ENCODE assay signal across 8 cellular contexts in genomic region chr5:145975361-145976066, GRCh38. TPM values are rescaled to one million over a fixed set of nuclear protein-coding genes. Genes with fewer than 3 reads are reported as not detected.
DNase-seq lines count a peak whose midpoint lies in the region; ATAC-seq, FAIRE-seq and TF ChIP-seq lines count a peak whose summit lies in the region.

No MANE protein-coding gene starts in this region.

- H3K27ac Mint-ChIP-seq in activated naive CD4-positive, alpha-beta T cell treated with anti-CD3 and anti-CD28 coated beads for 36 hours = no peak overlapping the region
- H3K27ac Mint-ChIP-seq in T-cell = no peak overlapping the region

- H2AFZ ChIP-seq in K562 (ENCODE audit: low read depth, low read length) (no peak overlapping the region), osteoblast (ENCODE audit: low read length) (no peak overlapping the region)

- H3K27me3 Mint-ChIP-seq in activated naive CD4-positive, alpha-beta T cell treated with anti-CD3 and anti-CD28 coated beads for 36 hours (ENCODE audit: low read depth) = peaks cover 7% of the 10 kb centered on the region
- peaks cover 0 to 2% of the 10 kb centered on the region in 2 donors for H3K27me3 Mint-ChIP-seq in T-cell

- no peaks in the 10 kb centered on the region for H3K9me3 ChIP-seq in K562 (replicated peaks; ENCODE audit: control insufficient read depth, insufficient read depth, low read depth, low read length)
- no peaks in the 10 kb centered on the region for H3K9me3 ChIP-seq in osteoblast (ENCODE audit: low read depth, low read length)
- no peaks in the 10 kb centered on the region for H3K9me3 ChIP-seq in Peyer's patch

- in situ Hi-C loops in K562 (cut with MboI) = no loop called here

- ATAC-seq in GM18868 (IDR thresholded peaks at IDR 0.05; ENCODE audit: unreplicated experiment) (peak; percentile 41), HG03457 (IDR thresholded peaks at IDR 0.05; ENCODE audit: unreplicated experiment) (peak; percentile 45), K562 (no peak), T-cell (replicated peaks in 1 of 4) (no peak)

- DNase-seq in K562 (ENCODE audit: extremely low read depth in 1 of 4, low spot score in 3 of 4) (peak in 1 of 4 experiments; percentile 10), osteoblast (ENCODE audit: insufficient read length, low spot score, missing footprints) (peak; percentile 66), SIG-M5 (lab: John Stamatoyannopoulos, UW) (no peak), T-cell (no peak), Peyer's patch (no peak)
- no peak for DNase-seq in activated naive CD4-positive, alpha-beta T cell treated with anti-CD3 and anti-CD28 coated beads for 36 hours

- no peaks in the 10 kb centered on the region for H3K4me1 Mint-ChIP-seq in activated naive CD4-positive, alpha-beta T cell treated with anti-CD3 and anti-CD28 coated beads for 36 hours (ENCODE audit: low read depth)
- H3K4me1 Mint-ChIP-seq in T-cell = no peaks in the 10 kb centered on the region

- no peak for TF ChIP-seq EP300 in K562 (IDR thresholded peaks at IDR 0.05; ENCODE audit: low read length)

- 0% methylated on average over 3 of the region's 3 CpGs for WGBS in K562 (ENCODE audit: insufficient coverage, low coverage, missing lambda C conversion rate)

- CTCF ChIA-PET in K562 (lab: Yijun Ruan, JAX; ENCODE audit: low intra/inter-chr PET ratio) (no interaction called here), T-cell (lab: Charles Lee) (no interaction called here)
- CTCF ChIA-PET in activated naive CD4-positive, alpha-beta T cell treated with anti-CD3 and anti-CD28 coated beads for 36 hours (lab: Charles Lee) = no interaction called here

- TF ChIP-seq CTCF in K562 (IDR thresholded peaks at IDR 0.05 in 2 of 3, conservative IDR thresholded peaks at IDR 0.05 in 1 of 3; ENCODE audit: insufficient read depth in 2 of 3, low read depth in 1 of 3, low read length in 3 of 3) (no peak), osteoblast (IDR thresholded peaks at IDR 0.05; ENCODE audit: extremely low read depth, low read depth, low read length) (no peak), Peyer's patch (IDR thresholded peaks at IDR 0.05) (no peak)

- H3K36me3 Mint-ChIP-seq in activated naive CD4-positive, alpha-beta T cell treated with anti-CD3 and anti-CD28 coated beads for 36 hours (ENCODE audit: low read depth) = no peaks in the 10 kb centered on the region
- no peaks in the 10 kb centered on the region for H3K36me3 Mint-ChIP-seq in T-cell

- H3K9me3 Mint-ChIP-seq in activated naive CD4-positive, alpha-beta T cell treated with anti-CD3 and anti-CD28 coated beads for 36 hours = no peaks in the 10 kb centered on the region
- H3K9me3 Mint-ChIP-seq in T-cell = no peaks in the 10 kb centered on the region

- H3K27ac ChIP-seq in K562 (ENCODE audit: extremely low read depth, low read depth, low read length) (no peak overlapping the region), osteoblast (ENCODE audit: low read depth, low read length) (peak overlapping the region; percentile 56), Peyer's patch (no peak overlapping the region)

- H3K4me3 ChIP-seq in K562 (no peak overlapping the region), osteoblast (ENCODE audit: insufficient read depth, low read length) (no peak overlapping the region), Peyer's patch (no peak overlapping the region)

- no TSS peak for BruUV-seq in K562 (replicated peaks; lab: Mats Ljungman, UMichigan)

- no peaks in the 10 kb centered on the region for H3K4me1 ChIP-seq in K562 (replicated peaks in 1 of 2; ENCODE audit: control insufficient read depth in 2 of 2, insufficient read depth in 2 of 2, low read length in 2 of 2)
- peaks cover 28% of the 10 kb centered on the region for H3K4me1 ChIP-seq in osteoblast (ENCODE audit: insufficient read depth, low read length)
- H3K4me1 ChIP-seq in Peyer's patch = peaks cover 0 to 10% (median 0%) of the 10 kb centered on the region in 4 donors

- H3K9me1 ChIP-seq in K562 (ENCODE audit: control insufficient read depth, insufficient read depth, low read length) = no peaks in the 10 kb centered on the region

- H3K79me2 ChIP-seq in K562 (ENCODE audit: control insufficient read depth, insufficient read depth, low read length) (no peaks in the 10 kb centered on the region), osteoblast (ENCODE audit: insufficient read depth, low read length) (no peaks in the 10 kb centered on the region)

- H3K9ac ChIP-seq in K562 (ENCODE audit: insufficient read depth in 1 of 2, low read depth in 2 of 2, low read length in 2 of 2) = no peak overlapping the region

- H4K20me1 ChIP-seq in K562 (replicated peaks; ENCODE audit: control insufficient read depth, insufficient read depth, low read length) (no peaks in the 10 kb centered on the region), osteoblast (ENCODE audit: insufficient read depth, low read length) (no peaks in the 10 kb centered on the region)

- H3K4me2 ChIP-seq in K562 (ENCODE audit: insufficient read depth, low read length) (no peak overlapping the region), osteoblast (ENCODE audit: insufficient read depth, low read length) (no peak overlapping the region)

- FAIRE-seq in K562 (lab: Jason Lieb, UNC) = no peak

- H3K36me3 ChIP-seq in K562 (ENCODE audit: control insufficient read depth, insufficient read depth, low read length) = no peaks in the 10 kb centered on the region
- no peaks in the 10 kb centered on the region for H3K36me3 ChIP-seq in osteoblast (ENCODE audit: insufficient read depth, low read length)
- no peaks in the 10 kb centered on the region for H3K36me3 ChIP-seq in Peyer's patch

- H3K27me3 ChIP-seq in K562 (ENCODE audit: control insufficient read depth in 2 of 2, insufficient read depth in 2 of 2, low read length in 2 of 2) = no peaks in the 10 kb centered on the region
- no peaks in the 10 kb centered on the region for H3K27me3 ChIP-seq in osteoblast (ENCODE audit: insufficient read depth, low read length)
- no peaks in the 10 kb centered on the region for H3K27me3 ChIP-seq in Peyer's patch

- intact Hi-C loops in K562 (cut with micrococcal nuclease) = no loop called here
- intact Hi-C loops in activated naive CD4-positive, alpha-beta T cell treated with anti-CD3 and anti-CD28 coated beads for 36 hours (cut with micrococcal nuclease) = no loop called here

- POLR2A ChIA-PET in K562 (lab: Yijun Ruan, JAX) = interaction anchor here (0.7 to 1.0 kb wide), 3 partner anchors 12 to 40 kb away, joined by 3 to 4 read pairs (median 3); no protein-coding TSS in a partner anchor
- POLR2A ChIA-PET in T-cell (lab: Charles Lee) = no interaction called here

- no peak for TF ChIP-seq RAD21 in K562 (CRISPR knock-in tag; conservative IDR thresholded peaks at IDR 0.05 in 1 of 2, IDR thresholded peaks at IDR 0.05 in 1 of 2)

- no peak for TF ChIP-seq POLR2A in K562 (conservative IDR thresholded peaks at IDR 0.05)
- TF ChIP-seq POLR2A in Peyer's patch (IDR thresholded peaks at IDR 0.05) = no peak

- H3K4me3 Mint-ChIP-seq in activated naive CD4-positive, alpha-beta T cell treated with anti-CD3 and anti-CD28 coated beads for 36 hours = no peak overlapping the region
- H3K4me3 Mint-ChIP-seq in T-cell = no peak overlapping the region

TF ChIP-seq in K562, 482 proteins besides CTCF, POLR2A, EP300 and RAD21:
- TF ChIP-seq NFIC (IDR thresholded peaks at IDR 0.05) = peak; percentile 84
- no peak for TF ChIP-seq ZKSCAN1 (IDR thresholded peaks at IDR 0.05; ENCODE audit: low read depth, low read length)

RNA-seq across cellular contexts. Expression of gene SH3RF2, which starts 39.1 kb away (rescaled TPM):
- total RNA-seq in K562 (2011; cell fraction: chromatin; rRNA removed; ENCODE audit: low replicate concordance) = not detected in 2 replicates
- total RNA-seq in K562 (2011; cell fraction: nucleolus; rRNA removed) = not detected in 2 replicates
- not detected in 2 replicates for total RNA-seq in K562 (2011; cell fraction: nucleoplasm; rRNA removed)
- not detected in 2 replicates for total RNA-seq in K562 (2014; rRNA removed)
- not detected in 2 replicates for total RNA-seq in K562 (2014; rRNA removed; fragmentation: Illumina TruSeq; extraction: Trizol)
- total RNA-seq in K562 (2015; rRNA removed; fragmentation: Illumina TruSeq; extraction: Trizol) = not detected in 2 replicates
- 0.07 TPM in 1 of 2 replicates, not detected in the other for total RNA-seq in K562 (2021)
- not detected in 2 replicates for polyA plus RNA-seq in K562 (2011; rRNA removed)
- 0.09 TPM in 1 of 2 replicates, not detected in the other for polyA plus RNA-seq in K562 (2011; cell fraction: cytosol; rRNA removed)
- polyA plus RNA-seq in K562 (2011; cell fraction: nucleus; rRNA removed) = 0.09 TPM in 1 of 2 replicates, not detected in the other
- polyA plus RNA-seq in K562 (2012) = 0.14 TPM in 1 of 2 replicates, not detected in the other
- polyA plus RNA-seq in K562 (2014; fragmentation: Illumina TruSeq; extraction: Trizol) = not detected in 2 replicates
- not detected for polyA plus RNA-seq in K562 (2014; fragmentation: Nextera tagmentation; extraction: Ambion mirVana)
- 0.05 and 0.50 TPM in 2 replicates for polyA plus RNA-seq in K562 (2014; rRNA removed)
- 0.09 TPM in 1 of 2 replicates, not detected in the other for polyA minus RNA-seq in K562 (2011; rRNA and poly(A)+ RNA removed)
- polyA minus RNA-seq in K562 (2011; cell fraction: cytosol; rRNA and poly(A)+ RNA removed) = 0.64 and 0.76 TPM in 2 replicates
- polyA minus RNA-seq in K562 (2011; cell fraction: nucleus; rRNA and poly(A)+ RNA removed) = 0.13 TPM in 1 of 2 replicates, not detected in the other
- total RNA-seq in osteoblast = 2.9 and 4.0 TPM in 2 replicates
- not detected for total RNA-seq in activated naive CD4-positive, alpha-beta T cell treated with anti-CD3 and anti-CD28 coated beads for 36 hours
- total RNA-seq in T-cell = under 1 TPM in 4 of 5 donors, not detected in 1; 0.26 to 0.75 (median 0.37) TPM
- 100 to 1,000 TPM in 2 of 4 donors, 10 to 100 TPM in 2; 39.6 to 118 (median 96.0) TPM for total RNA-seq in Peyer's patch

Comparison
In these comparisons a context has a peak if more than half of its experiments do, and no peak if none do; other contexts are left out.
1. ATAC-seq: peak in GM18868 (single experiment) and HG03457 (single experiment); none in K562 (single experiment) and T-cell (0 of 4).